In the genomic region with DNA sequence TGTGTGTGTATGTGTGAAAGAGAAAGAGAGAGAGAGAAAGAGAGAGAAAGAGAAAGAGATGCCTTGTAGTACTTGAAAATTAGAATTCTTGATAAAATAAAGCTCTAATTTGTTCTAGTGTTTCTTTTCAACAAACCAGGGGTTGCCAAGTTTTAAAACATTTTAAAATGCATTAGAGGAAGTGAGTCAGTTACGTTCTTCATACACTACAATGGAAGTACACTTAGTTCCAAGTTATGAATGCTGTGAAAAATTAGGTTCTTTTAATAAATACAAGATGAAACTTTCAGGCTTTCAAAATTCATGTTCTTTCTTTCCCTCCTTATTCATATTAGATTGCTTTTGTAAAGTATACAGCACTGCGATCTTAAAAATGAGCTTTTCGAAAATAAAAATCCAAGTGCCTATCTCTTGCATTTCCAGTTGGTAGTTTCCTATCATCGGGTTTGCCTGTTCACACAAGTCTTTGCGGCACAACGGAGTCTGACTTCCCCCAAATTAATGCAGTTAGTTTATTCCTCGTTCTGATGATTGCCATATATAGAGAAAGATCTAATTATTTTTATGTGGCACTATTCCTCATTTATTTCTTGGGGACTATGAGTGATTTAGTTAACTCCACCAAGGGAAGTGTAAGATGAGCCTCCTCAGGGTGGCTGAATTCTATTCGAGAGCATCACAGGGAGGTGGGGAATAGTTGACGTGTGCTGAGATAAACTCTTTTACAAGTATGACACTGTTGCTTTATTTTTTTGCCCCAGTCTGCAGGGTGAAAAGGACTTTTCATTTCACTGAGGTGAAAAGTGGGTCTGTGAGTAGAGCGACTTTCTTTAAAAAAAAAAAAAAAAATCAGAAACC, we compare ENCODE assay signal across 9 cellular contexts.
DNase-seq lines count a peak whose midpoint lies in the region; ATAC-seq and TF ChIP-seq lines count a peak whose summit lies in the region.
"Had no signal": no experiment of that assay in that cellular context is flagged by ENCODE, and none has a peak within 500 bp of the region (broad histone marks: within the 10 kb centered on the region; RNA-seq: fewer than 3 reads in every experiment).

No MANE protein-coding gene starts in this region.

- H3K27ac ChIP-seq in vagina (peak overlapping the region; percentile 45), WERI-Rb-1 (no peak overlapping the region)
- H3K27ac ChIP-seq: HL-60 had no signal

- peaks cover 52% of the 10 kb centered on the region for H3K4me1 Mint-ChIP-seq in nephron progenitor cell

- no peaks in the 10 kb centered on the region for H3K27me3 Mint-ChIP-seq in nephron progenitor cell (ENCODE audit: low read depth, poor library complexity)

- H3K36me3 ChIP-seq in vagina (no peaks in the 10 kb centered on the region), WERI-Rb-1 (no peaks in the 10 kb centered on the region)

- H3K4me1 ChIP-seq in vagina: peaks cover 25% of the 10 kb centered on the region

- H3K4me3 ChIP-seq in fibroblast of mammary gland (ENCODE audit: control insufficient read depth, low read depth, low read length) (peak overlapping the region; percentile 57), vagina (peak overlapping the region; percentile 41 to 46), WERI-Rb-1 (ENCODE audit: low read depth, low read length) (no peak overlapping the region)

- TF ChIP-seq POLR2A in vagina (IDR thresholded peaks at IDR 0.05): no peak

- ATAC-seq in Right ventricle myocardium inferior (peak; percentile 65), HG03135 (IDR thresholded peaks at IDR 0.05; ENCODE audit: unreplicated experiment) (no peak)

- no peak for DNase-seq in Right ventricle myocardium inferior (ENCODE audit: missing footprints)
- no peak for DNase-seq in cardiac septum (ENCODE audit: low spot score)
- peak; percentile 77 for DNase-seq in fibroblast of mammary gland (ENCODE audit: low read depth)
- DNase-seq in nephron progenitor cell: no peak
- DNase-seq in vagina (ENCODE audit: extremely low spot score in 2 of 2): no peak
- DNase-seq in SHP77 treated with DMSO at 0.1 percent for 48 hours (lab: John Stamatoyannopoulos, UW): no peak
- DNase-seq in WERI-Rb-1: no peak

- no peaks in the 10 kb centered on the region for H3K36me3 Mint-ChIP-seq in nephron progenitor cell (ENCODE audit: low read depth)

- peak overlapping the region; percentile 78 for H3K4me3 Mint-ChIP-seq in nephron progenitor cell

- no peaks in the 10 kb centered on the region for H3K27me3 ChIP-seq in vagina
- H3K27me3 ChIP-seq in WERI-Rb-1 (ENCODE audit: insufficient read depth, low read depth, severe bottlenecking): no peaks in the 10 kb centered on the region

- intact Hi-C loops in Right ventricle myocardium inferior (cut with DNase I) (no loop called here), cardiac septum (cut with DNase I) (loop anchor here (5.0 kb wide), 1 partner anchor 136 kb away; no protein-coding TSS in a partner anchor), vagina (cut with DNase I) (no loop called here)

- H3K9me3 ChIP-seq in vagina (no peaks in the 10 kb centered on the region), WERI-Rb-1 (ENCODE audit: severe bottlenecking) (no peaks in the 10 kb centered on the region)

- H3K27ac Mint-ChIP-seq in nephron progenitor cell: peak overlapping the region; percentile 57

- no peaks in the 10 kb centered on the region for H3K9me3 Mint-ChIP-seq in nephron progenitor cell

- TF ChIP-seq CTCF in fibroblast of mammary gland (conservative IDR thresholded peaks at IDR 0.05; ENCODE audit: control insufficient read depth, insufficient read depth, low read depth, low read length): no peak
- TF ChIP-seq CTCF in nephron progenitor cell (IDR thresholded peaks at IDR 0.05): no peak
- TF ChIP-seq CTCF in vagina (IDR thresholded peaks at IDR 0.05): no peak
- no peak for TF ChIP-seq CTCF in WERI-Rb-1 (IDR thresholded peaks at IDR 0.05; ENCODE audit: low read depth, low read length)
